1 cellular context compared by ENCODE assay signal in genomic region chr1:222465211-222466041, GRCh38.
TF ChIP-seq lines count a peak whose summit lies in the region.

No MANE protein-coding gene starts in this region.

TF ChIP-seq in HepG2, 621 proteins besides CTCF, POLR2A, EP300 and RAD21 (continued from another document and continues in another):
- TF ChIP-seq RERE (CRISPR knock-in tag; IDR thresholded peaks at IDR 0.05; ENCODE audit: low read depth), result peak; percentile 42; the same call in 1 of the 2 replicates
- no peak for TF ChIP-seq ZNF446 (CRISPR knock-in tag; IDR thresholded peaks at IDR 0.05)
- peak; percentile 83; the same call in 1 of the 2 replicates for TF ChIP-seq MTF1 (CRISPR knock-in tag; IDR thresholded peaks at IDR 0.05)
- TF ChIP-seq CCAR2 (optimal IDR thresholded peaks at IDR 0.05; ENCODE audit: low read depth, low read length), result no peak
- TF ChIP-seq ASH2L (IDR thresholded peaks at IDR 0.05; ENCODE audit: insufficient read length, low read depth, low read length), result peak; percentile 76
- no peak for TF ChIP-seq AKNA (CRISPR knock-in tag; IDR thresholded peaks at IDR 0.05; ENCODE audit: borderline replicate concordance)
- peak; percentile 100 for TF ChIP-seq MYC (CRISPR knock-in tag; IDR thresholded peaks at IDR 0.05; ENCODE audit: borderline replicate concordance)
- TF ChIP-seq REL (CRISPR knock-in tag; conservative IDR thresholded peaks at IDR 0.05), result no peak
- TF ChIP-seq DDIT3 (CRISPR knock-in tag; IDR thresholded peaks at IDR 0.05), result no peak
- peak; percentile 87 for TF ChIP-seq RBFOX2 (IDR thresholded peaks at IDR 0.05; ENCODE audit: low read depth, low read length)
- peak; percentile 68; the same call in 1 of the 2 replicates for TF ChIP-seq THAP8 (CRISPR knock-in tag; IDR thresholded peaks at IDR 0.05; ENCODE audit: borderline replicate concordance)
- TF ChIP-seq ZNF704 (CRISPR knock-in tag; IDR thresholded peaks at IDR 0.05; ENCODE audit: borderline replicate concordance), result peak; percentile 78; the same call in 1 of the 2 replicates
- no peak for TF ChIP-seq TRIM24 (CRISPR knock-in tag; IDR thresholded peaks at IDR 0.05)
- no peak for TF ChIP-seq FLYWCH1 (CRISPR knock-in tag; IDR thresholded peaks at IDR 0.05)
- TF ChIP-seq BHLHE40 (IDR thresholded peaks at IDR 0.05; ENCODE audit: low read length), result peak; percentile 64
- no peak for TF ChIP-seq KMT2B (CRISPR knock-in tag; IDR thresholded peaks at IDR 0.05)
- TF ChIP-seq HNF4G (IDR thresholded peaks at IDR 0.05; ENCODE audit: borderline replicate concordance, low read depth, low read length), result 0 out of 2 replicates have a peak, but pooled peaks have one; percentile 7
- TF ChIP-seq HNF4G (CRISPR knock-in tag; IDR thresholded peaks at IDR 0.05; ENCODE audit: borderline replicate concordance, low read depth), result peak; percentile 50; the same call in 1 of the 2 replicates
- TF ChIP-seq ATF6 (CRISPR knock-in tag; conservative IDR thresholded peaks at IDR 0.05), result peak; percentile 94; the same call in 1 of the 2 replicates
- TF ChIP-seq NCOA2 (CRISPR knock-in tag; IDR thresholded peaks at IDR 0.05), result peak; percentile 68; the same call in 1 of the 2 replicates
- TF ChIP-seq THRA (CRISPR knock-in tag; IDR thresholded peaks at IDR 0.05; ENCODE audit: borderline replicate concordance), result no peak
- TF ChIP-seq MYNN (CRISPR knock-in tag; IDR thresholded peaks at IDR 0.05; ENCODE audit: low read depth), result no peak
- TF ChIP-seq ISL2 (CRISPR knock-in tag; IDR thresholded peaks at IDR 0.05), result peak; percentile 40; the same call in 1 of the 2 replicates
- TF ChIP-seq TP53 (CRISPR knock-in tag; conservative IDR thresholded peaks at IDR 0.05), result no peak
- TF ChIP-seq ZNF563 (CRISPR knock-in tag; IDR thresholded peaks at IDR 0.05), result peak; percentile 91
- no peak for TF ChIP-seq ZNF737 (CRISPR knock-in tag; IDR thresholded peaks at IDR 0.05; ENCODE audit: borderline replicate concordance)
- TF ChIP-seq NR0B2 (CRISPR knock-in tag; IDR thresholded peaks at IDR 0.05), result peak; percentile 85
- TF ChIP-seq TCF7 (IDR thresholded peaks at IDR 0.05; ENCODE audit: low read depth), result no peak
- TF ChIP-seq ZNF468 (CRISPR knock-in tag; IDR thresholded peaks at IDR 0.05), result 0 out of 2 replicates have a peak, but pooled peaks have one; percentile 85
- TF ChIP-seq E2F5 (CRISPR knock-in tag; conservative IDR thresholded peaks at IDR 0.05), result no peak; the same call in 1 of the 2 replicates
- peak; percentile 49; the same call in 1 of the 2 replicates for TF ChIP-seq ELF1 (CRISPR knock-in tag; IDR thresholded peaks at IDR 0.05)
- TF ChIP-seq NFE2L2 (IDR thresholded peaks at IDR 0.05; ENCODE audit: low read length), result no peak
- TF ChIP-seq HMG20B (CRISPR knock-in tag; conservative IDR thresholded peaks at IDR 0.05), result no peak
- peak; percentile 60; the same call in 1 of the 2 replicates for TF ChIP-seq HMGXB3 (CRISPR knock-in tag; IDR thresholded peaks at IDR 0.05; ENCODE audit: borderline replicate concordance)
- TF ChIP-seq ZKSCAN8 (CRISPR knock-in tag; IDR thresholded peaks at IDR 0.05; ENCODE audit: borderline replicate concordance), result peak; percentile 94
